In the genomic region with DNA sequence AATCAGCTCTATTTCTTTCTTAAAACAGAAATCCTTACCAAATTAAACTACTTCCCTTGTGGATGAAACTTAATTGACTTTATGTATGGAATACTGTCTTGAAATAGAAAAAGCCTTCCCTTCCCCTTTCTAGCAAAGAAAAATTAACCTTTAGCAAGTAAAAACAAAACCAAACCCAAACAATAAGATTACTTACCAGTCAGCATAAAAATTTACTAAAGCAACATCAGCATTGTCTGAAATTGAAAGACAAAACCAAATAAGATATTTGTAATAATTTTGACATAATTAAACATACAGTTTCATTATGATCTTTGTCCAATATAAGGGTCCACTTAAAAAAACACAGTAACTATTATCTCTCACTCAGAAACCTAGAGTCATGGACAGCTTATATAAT, we compare ENCODE assay signal across 2 cellular contexts.
A peak's percentile ranks its signal among the peaks of the same experiment; 100 is the strongest.
TF ChIP-seq lines count a peak whose summit lies in the region.

No MANE protein-coding gene starts in this region.

TF ChIP-seq in HepG2, 621 proteins besides CTCF, POLR2A, EP300 and RAD21:
- TF ChIP-seq MAFF (IDR thresholded peaks at IDR 0.05; ENCODE audit: low read depth, low read length) (peak; percentile 59; the same call in 1 of the 2 replicates), HDAC1 (CRISPR knock-in tag; IDR thresholded peaks at IDR 0.05) (no peak), MAFK (conservative IDR thresholded peaks at IDR 0.05 in 1 of 2, IDR thresholded peaks at IDR 0.05 in 1 of 2; ENCODE audit: low read length in 2 of 2) (peak; percentile 41 to 69; a peak in 3 of 4 replicates)
TF ChIP-seq in HepG2: peak in this region for 2.

TF ChIP-seq in K562, 482 proteins besides CTCF, POLR2A, EP300 and RAD21:
- TF ChIP-seq, protein P1, sequence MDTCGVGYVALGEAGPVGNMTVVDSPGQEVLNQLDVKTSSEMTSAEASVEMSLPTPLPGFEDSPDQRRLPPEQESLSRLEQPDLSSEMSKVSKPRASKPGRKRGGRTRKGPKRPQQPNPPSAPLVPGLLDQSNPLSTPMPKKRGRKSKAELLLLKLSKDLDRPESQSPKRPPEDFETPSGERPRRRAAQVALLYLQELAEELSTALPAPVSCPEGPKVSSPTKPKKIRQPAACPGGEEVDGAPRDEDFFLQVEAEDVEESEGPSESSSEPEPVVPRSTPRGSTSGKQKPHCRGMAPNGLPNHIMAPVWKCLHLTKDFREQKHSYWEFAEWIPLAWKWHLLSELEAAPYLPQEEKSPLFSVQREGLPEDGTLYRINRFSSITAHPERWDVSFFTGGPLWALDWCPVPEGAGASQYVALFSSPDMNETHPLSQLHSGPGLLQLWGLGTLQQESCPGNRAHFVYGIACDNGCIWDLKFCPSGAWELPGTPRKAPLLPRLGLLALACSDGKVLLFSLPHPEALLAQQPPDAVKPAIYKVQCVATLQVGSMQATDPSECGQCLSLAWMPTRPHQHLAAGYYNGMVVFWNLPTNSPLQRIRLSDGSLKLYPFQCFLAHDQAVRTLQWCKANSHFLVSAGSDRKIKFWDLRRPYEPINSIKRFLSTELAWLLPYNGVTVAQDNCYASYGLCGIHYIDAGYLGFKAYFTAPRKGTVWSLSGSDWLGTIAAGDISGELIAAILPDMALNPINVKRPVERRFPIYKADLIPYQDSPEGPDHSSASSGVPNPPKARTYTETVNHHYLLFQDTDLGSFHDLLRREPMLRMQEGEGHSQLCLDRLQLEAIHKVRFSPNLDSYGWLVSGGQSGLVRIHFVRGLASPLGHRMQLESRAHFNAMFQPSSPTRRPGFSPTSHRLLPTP (IDR thresholded peaks at IDR 0.05; ENCODE audit: borderline replicate concordance, extremely low read depth, insufficient read length), result no peak
- TF ChIP-seq MAFG (tag; conservative IDR thresholded peaks at IDR 0.05) (peak; percentile 70), PPARD (CRISPR knock-in tag; IDR thresholded peaks at IDR 0.05) (no peak), ZNF316 (IDR thresholded peaks at IDR 0.05) (peak; percentile 94), SP2 (IDR thresholded peaks at IDR 0.05; ENCODE audit: extremely low read depth, low read depth, low read length, poor library complexity, severe bottlenecking) (no peak), COPS2 (conservative IDR thresholded peaks at IDR 0.05) (no peak), ZNF197 (CRISPR knock-in tag; IDR thresholded peaks at IDR 0.05; ENCODE audit: low read depth) (no peak), MAFF (IDR thresholded peaks at IDR 0.05; ENCODE audit: low read length) (no peak), MAFK (IDR thresholded peaks at IDR 0.05; ENCODE audit: low read length) (peak; percentile 23; the same call in 1 of the 2 replicates), ZNF583 (CRISPR knock-in tag; IDR thresholded peaks at IDR 0.05) (no peak), ATF7 (IDR thresholded peaks at IDR 0.05) (no peak), ADNP (tag; IDR thresholded peaks at IDR 0.05) (no peak), C11orf30 (IDR thresholded peaks at IDR 0.05; ENCODE audit: low read depth) (peak; percentile 78), BRF1 (IDR thresholded peaks at IDR 0.05; ENCODE audit: borderline replicate concordance, extremely low read depth, insufficient read length) (no peak)
- TF ChIP-seq, protein P2, sequence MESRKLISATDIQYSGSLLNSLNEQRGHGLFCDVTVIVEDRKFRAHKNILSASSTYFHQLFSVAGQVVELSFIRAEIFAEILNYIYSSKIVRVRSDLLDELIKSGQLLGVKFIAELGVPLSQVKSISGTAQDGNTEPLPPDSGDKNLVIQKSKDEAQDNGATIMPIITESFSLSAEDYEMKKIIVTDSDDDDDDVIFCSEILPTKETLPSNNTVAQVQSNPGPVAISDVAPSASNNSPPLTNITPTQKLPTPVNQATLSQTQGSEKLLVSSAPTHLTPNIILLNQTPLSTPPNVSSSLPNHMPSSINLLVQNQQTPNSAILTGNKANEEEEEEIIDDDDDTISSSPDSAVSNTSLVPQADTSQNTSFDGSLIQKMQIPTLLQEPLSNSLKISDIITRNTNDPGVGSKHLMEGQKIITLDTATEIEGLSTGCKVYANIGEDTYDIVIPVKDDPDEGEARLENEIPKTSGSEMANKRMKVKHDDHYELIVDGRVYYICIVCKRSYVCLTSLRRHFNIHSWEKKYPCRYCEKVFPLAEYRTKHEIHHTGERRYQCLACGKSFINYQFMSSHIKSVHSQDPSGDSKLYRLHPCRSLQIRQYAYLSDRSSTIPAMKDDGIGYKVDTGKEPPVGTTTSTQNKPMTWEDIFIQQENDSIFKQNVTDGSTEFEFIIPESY (CRISPR knock-in tag; IDR thresholded peaks at IDR 0.05), result no peak
- TF ChIP-seq, protein P3, sequence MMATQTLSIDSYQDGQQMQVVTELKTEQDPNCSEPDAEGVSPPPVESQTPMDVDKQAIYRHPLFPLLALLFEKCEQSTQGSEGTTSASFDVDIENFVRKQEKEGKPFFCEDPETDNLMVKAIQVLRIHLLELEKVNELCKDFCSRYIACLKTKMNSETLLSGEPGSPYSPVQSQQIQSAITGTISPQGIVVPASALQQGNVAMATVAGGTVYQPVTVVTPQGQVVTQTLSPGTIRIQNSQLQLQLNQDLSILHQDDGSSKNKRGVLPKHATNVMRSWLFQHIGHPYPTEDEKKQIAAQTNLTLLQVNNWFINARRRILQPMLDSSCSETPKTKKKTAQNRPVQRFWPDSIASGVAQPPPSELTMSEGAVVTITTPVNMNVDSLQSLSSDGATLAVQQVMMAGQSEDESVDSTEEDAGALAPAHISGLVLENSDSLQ (IDR thresholded peaks at IDR 0.05), result no peak
- TF ChIP-seq, protein P4, sequence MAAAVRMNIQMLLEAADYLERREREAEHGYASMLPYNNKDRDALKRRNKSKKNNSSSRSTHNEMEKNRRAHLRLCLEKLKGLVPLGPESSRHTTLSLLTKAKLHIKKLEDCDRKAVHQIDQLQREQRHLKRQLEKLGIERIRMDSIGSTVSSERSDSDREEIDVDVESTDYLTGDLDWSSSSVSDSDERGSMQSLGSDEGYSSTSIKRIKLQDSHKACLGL (CRISPR knock-in tag; IDR thresholded peaks at IDR 0.05; ENCODE audit: borderline replicate concordance, poor library complexity, severe bottlenecking), result no peak
